1 cellular context compared by ENCODE assay signal in genomic region chr6:4732691-4733315, GRCh38.
TF ChIP-seq lines count a peak whose summit lies in the region.

No MANE protein-coding gene starts in this region.

TF ChIP-seq in K562, 482 proteins besides CTCF, POLR2A, EP300 and RAD21 (continued from another document and continues in another):
- no peak for TF ChIP-seq ZNF274 (IDR thresholded peaks at IDR 0.05; ENCODE audit: borderline replicate concordance, low read depth, low read length)
- TF ChIP-seq ZZZ3 (IDR thresholded peaks at IDR 0.05): no peak
- no peak for TF ChIP-seq ZBTB43 (CRISPR knock-in tag; IDR thresholded peaks at IDR 0.05)
- TF ChIP-seq CREM (IDR thresholded peaks at IDR 0.05; ENCODE audit: low read depth): peak; percentile 52; the same call in 1 of the 2 replicates
- TF ChIP-seq HDAC3 (IDR thresholded peaks at IDR 0.05; ENCODE audit: borderline replicate concordance, partially characterized antibody): no peak
- TF ChIP-seq FOSL1 (tag; conservative IDR thresholded peaks at IDR 0.05): peak; percentile 88
- peak; percentile 58 for TF ChIP-seq MYC (IDR thresholded peaks at IDR 0.05; ENCODE audit: low read depth, low read length)
- TF ChIP-seq MYC (CRISPR knock-in tag; IDR thresholded peaks at IDR 0.05; ENCODE audit: borderline replicate concordance, low read depth): no peak
- TF ChIP-seq KDM1A (IDR thresholded peaks at IDR 0.05): peak in 1 of 2 experiments; percentile 30; a peak in 2 of 4 replicates
- TF ChIP-seq ZEB2 (IDR thresholded peaks at IDR 0.05): 0 out of 2 replicates have a peak, but pooled peaks have one; percentile 21
- no peak for TF ChIP-seq ZNF121 (CRISPR knock-in tag; conservative IDR thresholded peaks at IDR 0.05)
- no peak for TF ChIP-seq GATAD2A (IDR thresholded peaks at IDR 0.05)
- peak; percentile 26; the same call in 1 of the 2 replicates for TF ChIP-seq MAFF (IDR thresholded peaks at IDR 0.05; ENCODE audit: low read length)
- TF ChIP-seq ETV1 (tag; conservative IDR thresholded peaks at IDR 0.05; ENCODE audit: low read depth): no peak
- TF ChIP-seq GTF2B (IDR thresholded peaks at IDR 0.05; ENCODE audit: extremely low read depth, insufficient read length): no peak
- TF ChIP-seq TGIF2 (CRISPR knock-in tag; IDR thresholded peaks at IDR 0.05): no peak
- TF ChIP-seq THRB (CRISPR knock-in tag; conservative IDR thresholded peaks at IDR 0.05): no peak
- no peak for TF ChIP-seq ZNF589 (CRISPR knock-in tag; IDR thresholded peaks at IDR 0.05; ENCODE audit: low read depth)
- no peak for TF ChIP-seq HMGXB4 (CRISPR knock-in tag; IDR thresholded peaks at IDR 0.05)
- TF ChIP-seq ZNF316 (IDR thresholded peaks at IDR 0.05): peak; percentile 49
- no peak for TF ChIP-seq NEUROD1 (IDR thresholded peaks at IDR 0.05; ENCODE audit: borderline replicate concordance, low read depth, low read length, partially characterized antibody)
- no peak for TF ChIP-seq BCOR (IDR thresholded peaks at IDR 0.05)
- TF ChIP-seq DPF2 (IDR thresholded peaks at IDR 0.05): peak; percentile 69
- no peak for TF ChIP-seq TEAD4 (IDR thresholded peaks at IDR 0.05; ENCODE audit: low read length)
- no peak for TF ChIP-seq TEAD4 (CRISPR knock-in tag; IDR thresholded peaks at IDR 0.05; ENCODE audit: borderline replicate concordance)
- TF ChIP-seq HOXB6 (CRISPR knock-in tag; IDR thresholded peaks at IDR 0.05; ENCODE audit: borderline replicate concordance): no peak
- TF ChIP-seq EWSR1 (IDR thresholded peaks at IDR 0.05; ENCODE audit: borderline replicate concordance, low read depth, partially characterized antibody): no peak
- peak; percentile 85 for TF ChIP-seq JUND (IDR thresholded peaks at IDR 0.05; ENCODE audit: borderline replicate concordance, low read depth, low read length)
- TF ChIP-seq JUND (tag; IDR thresholded peaks at IDR 0.05; ENCODE audit: borderline replicate concordance, low read depth, low read length): peak; percentile 91; the same call in 2 of the 3 replicates
- TF ChIP-seq TRIM25 (IDR thresholded peaks at IDR 0.05; ENCODE audit: borderline replicate concordance): no peak
- TF ChIP-seq MYNN (IDR thresholded peaks at IDR 0.05): no peak
- TF ChIP-seq MYNN (CRISPR knock-in tag; IDR thresholded peaks at IDR 0.05): no peak
- TF ChIP-seq FOXK2 (conservative IDR thresholded peaks at IDR 0.05 in 1 of 2, IDR thresholded peaks at IDR 0.05 in 1 of 2; ENCODE audit: low read depth in 2 of 2): peak; percentile 29 to 56; a peak in 1 of 4 replicates
- no peak for TF ChIP-seq HNRNPUL1 (IDR thresholded peaks at IDR 0.05; ENCODE audit: low read length)
- no peak for TF ChIP-seq ATF1 (CRISPR knock-in tag; IDR thresholded peaks at IDR 0.05)
- no peak for TF ChIP-seq ATF1 (tag; IDR thresholded peaks at IDR 0.05)
- 0 out of 4 replicates have a peak, but pooled peaks of 1 of the 2 experiments have one; percentile 29 for TF ChIP-seq ZNF318 (IDR thresholded peaks at IDR 0.05; ENCODE audit: borderline replicate concordance in 1 of 2, low read depth in 1 of 2)
- no peak for TF ChIP-seq U2AF2 (optimal IDR thresholded peaks at IDR 0.05; ENCODE audit: low read depth, low read length)
- no peak for TF ChIP-seq ZC3H4 (CRISPR knock-in tag; IDR thresholded peaks at IDR 0.05; ENCODE audit: borderline replicate concordance)
- TF ChIP-seq NRF1 (conservative IDR thresholded peaks at IDR 0.05 in 1 of 2, IDR thresholded peaks at IDR 0.05 in 1 of 2): peak; percentile 44 to 62
- TF ChIP-seq HDAC8 (tag; IDR thresholded peaks at IDR 0.05): no peak
- TF ChIP-seq HES1 (IDR thresholded peaks at IDR 0.05; ENCODE audit: low read depth): no peak
- TF ChIP-seq SMAD3 (CRISPR knock-in tag; conservative IDR thresholded peaks at IDR 0.05): no peak
- TF ChIP-seq MCM2 (IDR thresholded peaks at IDR 0.05; ENCODE audit: low read depth): no peak
- no peak for TF ChIP-seq ZNF507 (tag; conservative IDR thresholded peaks at IDR 0.05)
- TF ChIP-seq CXXC5 (CRISPR knock-in tag; IDR thresholded peaks at IDR 0.05): peak; percentile 43
